Comparison of ENCODE assay signal across 14 cellular contexts in genomic region chr1:101240041-101240430, GRCh38. TPM values are rescaled to one million over a fixed set of nuclear protein-coding genes. Genes with fewer than 3 reads are reported as not detected.
A peak's percentile ranks its signal among the peaks of the same experiment; 100 is the strongest.
DNase-seq lines count a peak whose midpoint lies in the region; ATAC-seq and TF ChIP-seq lines count a peak whose summit lies in the region.
"Had no signal": no experiment of that assay in that cellular context is flagged by ENCODE, and none has a peak within 500 bp of the region (broad histone marks: within the 10 kb centered on the region; RNA-seq: fewer than 3 reads in every experiment).

No MANE protein-coding gene starts in this region.

- H3K36me3 Mint-ChIP-seq in activated naive CD4-positive, alpha-beta T cell treated with anti-CD3 and anti-CD28 coated beads, Interleukin-2, amount 50 U/mL, for 72 hours, result peaks cover 68 to 82% of the 10 kb centered on the region in 2 donors

- H3K27ac ChIP-seq in suprapubic skin, result no peak overlapping the region
- H3K27ac ChIP-seq: epithelial cell of prostate had no signal

- peaks cover 7% of the 10 kb centered on the region for H3K27me3 ChIP-seq in suprapubic skin
- H3K27me3 ChIP-seq: ascending aorta had no signal

- H3K36me3 ChIP-seq in suprapubic skin, result peaks cover 10% of the 10 kb centered on the region

- no peak for ATAC-seq in activated naive CD4-positive, alpha-beta T cell treated with anti-CD3 and anti-CD28 coated beads, Interleukin-2, amount 50 U/mL, for 72 hours
- ATAC-seq in HG03439 (IDR thresholded peaks at IDR 0.05; ENCODE audit: unreplicated experiment) (no peak), GM21360 (IDR thresholded peaks at IDR 0.05; ENCODE audit: unreplicated experiment) (no peak)

- peak overlapping the region; percentile 99 for H3K27ac Mint-ChIP-seq in activated naive CD4-positive, alpha-beta T cell treated with anti-CD3 and anti-CD28 coated beads, Interleukin-2, amount 50 U/mL, for 72 hours

- WGBS in lower leg skin, 2 donors, result 80 to 81% methylated on average over 10 of the region's 10 CpGs
- 64% methylated on average over 10 of the region's 10 CpGs for WGBS in suprapubic skin

- H3K4me3 ChIP-seq in lower leg skin (ENCODE audit: low read depth, poor library complexity, severe bottlenecking) (peak overlapping the region; percentile 5), suprapubic skin (peak overlapping the region; percentile 75)

- TF ChIP-seq POLR2A in lower leg skin (IDR thresholded peaks at IDR 0.05) (no peak), suprapubic skin (IDR thresholded peaks at IDR 0.05) (no peak)

- intact Hi-C loops in lower leg skin (cut with DNase I; ENCODE audit: low total_unique reads), result no loop called here

- DNase-seq in activated gamma-delta T cell treated with Interleukin-2 at 50 U/mL for 16 hours (peak; percentile 8), activated gamma-delta T cell (lab: John Stamatoyannopoulos, UW) (no peak), lower leg skin (ENCODE audit: low spot score in 2 of 2) (no peak), suprapubic skin (ENCODE audit: low spot score in 2 of 2) (no peak), RKO (ENCODE audit: low spot score) (no peak)
- DNase-seq in activated naive CD4-positive, alpha-beta T cell treated with anti-CD3 and anti-CD28 coated beads, Interleukin-2, amount 50 U/mL, for 72 hours (ENCODE audit: low spot score in 2 of 2), result no peak
- DNase-seq: activated CD4-positive, CD25-positive, alpha-beta regulatory T cell treated with anti-CD3 and anti-CD28 coated beads, Interleukin-2, amount 50 U/mL, for 72 hours; EL; NCI-H1092 treated with DMSO at 0.1 percent for 48 hours; NCI-H524 treated with DMSO at 0.1 percent for 48 hours had no signal

- TF ChIP-seq CTCF in lower leg skin (IDR thresholded peaks at IDR 0.05), result no peak
- TF ChIP-seq CTCF in suprapubic skin (IDR thresholded peaks at IDR 0.05), result no peak

- H3K9me3 ChIP-seq in suprapubic skin, result no peaks in the 10 kb centered on the region
- H3K9me3 ChIP-seq: ascending aorta had no signal

- no peak for TF ChIP-seq EP300 in suprapubic skin (IDR thresholded peaks at IDR 0.05)

- H3K9me3 Mint-ChIP-seq in activated naive CD4-positive, alpha-beta T cell treated with anti-CD3 and anti-CD28 coated beads, Interleukin-2, amount 50 U/mL, for 72 hours, result no peaks in the 10 kb centered on the region

- H3K4me1 ChIP-seq in suprapubic skin, result peaks cover 34% of the 10 kb centered on the region

RNA-seq across cellular contexts. Expression of gene S1PR1, which starts 3.2 kb away (rescaled TPM):
- total RNA-seq in activated naive CD4-positive, alpha-beta T cell treated with anti-CD3 and anti-CD28 coated beads, Interleukin-2, amount 50 U/mL, for 72 hours, result 100 to 1,000 TPM; 125 to 221 TPM
- total RNA-seq in lower leg skin (10 to 100 TPM; 19.3 to 62.5 (median 27.7) TPM), suprapubic skin (10 to 100 TPM; 11.4 to 50.6 (median 26.0) TPM)
